In genomic region chr5:142225141-142225540, GRCh38 we compare ENCODE assay signal across 34 cellular contexts.
"Had no signal": no experiment of that assay in that cellular context is flagged by ENCODE, and none has a peak within 500 bp of the region (broad histone marks: within the 10 kb centered on the region; RNA-seq: fewer than 3 reads in every experiment).

No MANE protein-coding gene starts in this region.

- H3K9me3 ChIP-seq: body of pancreas, breast epithelium, MG63, Peyer's patch, SK-N-SH had no signal

- FAIRE-seq: astrocyte had no signal

- H3K27ac Mint-ChIP-seq: activated CD4-positive, alpha-beta memory T cell treated with anti-CD3 and anti-CD28 coated beads, Interleukin-2, amount 10 ng/mL, durations not matched to agents 7 days and 5 days; activated CD8-positive, alpha-beta memory T cell treated with anti-CD3 and anti-CD28 coated beads, Interleukin-2, amount 10 ng/mL, durations not matched to agents 7 days and 5 days; activated naive CD4-positive, alpha-beta T cell treated with anti-CD3 and anti-CD28 coated beads, Interleukin-2, amount 50 U/mL, for 24 hours; activated naive CD8-positive, alpha-beta T cell treated with anti-CD3 and anti-CD28 coated beads, Interleukin-2, amount 10 ng/mL, durations not matched to agents 7 days and 5 days; T-helper 1 cell treated with Interleukin-12 subunit alpha and Interleukin-12 subunit beta and Interleukin-4 antibody, amounts not matched to agents 30 μg/mL and 1 μg/mL, for 36 hours; T-helper 2 cell treated with Interferon-gamma antibody and Interleukin-4, amounts not matched to agents 5 μg/mL and 100 μg/mL, for 36 hours had no signal

- H3K27me3 Mint-ChIP-seq: activated naive CD4-positive, alpha-beta T cell treated with anti-CD3 and anti-CD28 coated beads, Interleukin-2, amount 50 U/mL, for 24 hours had no signal

- H3K9ac ChIP-seq: SK-N-SH had no signal

- H3K36me3 ChIP-seq: breast epithelium, MG63, Peyer's patch, SJSA1 had no signal

- H3K27me3 ChIP-seq: body of pancreas, breast epithelium, MG63, Peyer's patch, SJSA1 had no signal

- ATAC-seq: activated CD8-positive, alpha-beta memory T cell treated with anti-CD3 and anti-CD28 coated beads, Interleukin-2, amount 10 ng/mL, durations not matched to agents 7 days and 5 days; body of pancreas; PC-3 had no signal

- H3K9me3 Mint-ChIP-seq: activated CD4-positive, alpha-beta memory T cell treated with anti-CD3 and anti-CD28 coated beads, Interleukin-2, amount 10 ng/mL, durations not matched to agents 7 days and 5 days; activated naive CD4-positive, alpha-beta T cell treated with anti-CD3 and anti-CD28 coated beads, Interleukin-2, amount 50 U/mL, for 24 hours; activated naive CD8-positive, alpha-beta T cell treated with anti-CD3 and anti-CD28 coated beads, Interleukin-2, amount 10 ng/mL, durations not matched to agents 7 days and 5 days; T-helper 1 cell treated with Interleukin-12 subunit alpha and Interleukin-12 subunit beta and Interleukin-4 antibody, amounts not matched to agents 30 μg/mL and 1 μg/mL, for 36 hours; T-helper 2 cell treated with Interferon-gamma antibody and Interleukin-4, amounts not matched to agents 5 μg/mL and 100 μg/mL, for 36 hours had no signal

- H3K4me2 ChIP-seq: SK-N-SH had no signal

- DNase-seq: activated CD4-positive, alpha-beta memory T cell treated with anti-CD3 and anti-CD28 coated beads, Interleukin-2, amount 10 ng/mL, durations not matched to agents 7 days and 5 days; activated CD4-positive, alpha-beta T cell treated with anti-CD3 and anti-CD28 coated beads for 1 hour; activated CD4-positive, alpha-beta T cell treated with anti-CD3 and anti-CD28 coated beads for 48 hours; activated CD4-positive, CD25-positive, alpha-beta regulatory T cell; activated CD8-positive, alpha-beta memory T cell treated with anti-CD3 and anti-CD28 coated beads for 24 hours; activated CD8-positive, alpha-beta memory T cell treated with anti-CD3 and anti-CD28 coated beads, Interleukin-2, amount 10 ng/mL, durations not matched to agents 7 days and 5 days; activated CD8-positive, alpha-beta memory T cell treated with anti-CD3 and anti-CD28 coated beads, Interleukin-2, amount 50 U/mL, for 48 hours; activated gamma-delta T cell; activated naive CD4-positive, alpha-beta T cell treated with Interleukin-2 at 50 U/mL for 16 hours; activated naive CD8-positive, alpha-beta T cell treated with anti-CD3 and anti-CD28 coated beads, Interleukin-2, amount 10 ng/mL, durations not matched to agents 7 days and 5 days; activated T-cell treated with anti-CD3 and anti-CD28 coated beads, Interleukin-2, amount 50 U/mL, for 48 hours; body of pancreas; Kasumi-1; MG63; NCI-H1048; NCI-H1105 treated with DMSO at 0.1 percent for 48 hours; NCI-H1436 treated with DMSO at 0.1 percent for 48 hours; NCI-H1694 treated with DMSO at 0.1 percent for 48 hours; NCI-H2029; NCI-H510A; NCI-H526; NCI-H748 treated with DMSO at 0.1 percent for 48 hours; NK-92 treated with Interleukin-12 subunit alpha and Interleukin-12 subunit beta, amount 100 ng/mL, for 24 hours; PC-3; Peyer's patch; RPMI8226; SHP77 treated with DMSO at 0.1 percent for 48 hours; SK-N-SH had no signal

- H3K4me3 ChIP-seq: body of pancreas, breast epithelium, MG63, Peyer's patch, SJSA1 had no signal

- H3K27ac ChIP-seq: body of pancreas, breast epithelium, Peyer's patch, SJSA1 had no signal

- H3K36me3 Mint-ChIP-seq: activated CD8-positive, alpha-beta memory T cell treated with anti-CD3 and anti-CD28 coated beads, Interleukin-2, amount 10 ng/mL, durations not matched to agents 7 days and 5 days; activated naive CD4-positive, alpha-beta T cell treated with anti-CD3 and anti-CD28 coated beads, Interleukin-2, amount 50 U/mL, for 24 hours; activated naive CD8-positive, alpha-beta T cell treated with anti-CD3 and anti-CD28 coated beads, Interleukin-2, amount 10 ng/mL, durations not matched to agents 7 days and 5 days had no signal

- H3K4me3 Mint-ChIP-seq: activated CD4-positive, alpha-beta memory T cell treated with anti-CD3 and anti-CD28 coated beads, Interleukin-2, amount 10 ng/mL, durations not matched to agents 7 days and 5 days; activated CD8-positive, alpha-beta memory T cell treated with anti-CD3 and anti-CD28 coated beads, Interleukin-2, amount 10 ng/mL, durations not matched to agents 7 days and 5 days; activated naive CD4-positive, alpha-beta T cell treated with anti-CD3 and anti-CD28 coated beads, Interleukin-2, amount 50 U/mL, for 24 hours; activated naive CD8-positive, alpha-beta T cell treated with anti-CD3 and anti-CD28 coated beads, Interleukin-2, amount 10 ng/mL, durations not matched to agents 7 days and 5 days; T-helper 1 cell treated with Interleukin-12 subunit alpha and Interleukin-12 subunit beta and Interleukin-4 antibody, amounts not matched to agents 30 μg/mL and 1 μg/mL, for 36 hours; T-helper 2 cell treated with Interferon-gamma antibody and Interleukin-4, amounts not matched to agents 5 μg/mL and 100 μg/mL, for 36 hours had no signal
